Comparison of ENCODE assay signal across 8 cellular contexts in genomic region chr3:10224794-10225660, GRCh38. TPM values are rescaled to one million over a fixed set of nuclear protein-coding genes. Genes with fewer than 3 reads are reported as not detected.
A peak's percentile ranks its signal among the peaks of the same experiment; 100 is the strongest.
DNase-seq lines count a peak whose midpoint lies in the region; ATAC-seq and TF ChIP-seq lines count a peak whose summit lies in the region.

No MANE protein-coding gene starts in this region.

- in situ Hi-C loops in GM13977 (cut with MboI; ENCODE audit: low pct_unique_long_range_greater_than_20kb, low sequenced_read_pairs, unreplicated experiment) = no loop called here

- peaks cover 5 to 6% of the 10 kb centered on the region in 2 donors for H3K4me1 ChIP-seq in muscle layer of duodenum (ENCODE audit: control insufficient read depth in 1 of 2, insufficient read depth in 2 of 2, low read length in 2 of 2)

- H3K4me3 ChIP-seq in epithelial cell of proximal tubule (ENCODE audit: low read depth, low read length) (no peak overlapping the region), muscle layer of duodenum (ENCODE audit: low read depth in 1 of 2, low read length in 2 of 2) (no peak overlapping the region)

- no peaks in the 10 kb centered on the region for H3K27me3 ChIP-seq in muscle layer of duodenum (ENCODE audit: low read depth, low read length)

- DNase-seq in GM13977 (ENCODE audit: low spot score) = peak; percentile 75
- DNase-seq in NOMO-1 treated with dmso at 0.1 percent for 144 hours (lab: John Stamatoyannopoulos, UW; ENCODE audit: unreplicated experiment) = peak; percentile 57
- DNase-seq in activated T-cell treated with anti-CD3 and anti-CD28 coated beads for 1 hour (ENCODE audit: low read depth) = peak; percentile 44
- peak; percentile 61 for DNase-seq in epithelial cell of proximal tubule (ENCODE audit: low read depth)
- peak; percentile 56 to 67 for DNase-seq in stimulated activated naive CD8-positive, alpha-beta T cell treated with anti-CD3 and anti-CD28 coated beads, Interleukin-15, amount 100 ng/mL, for 72 hours

- TF ChIP-seq CTCF in 22Rv1 (IDR thresholded peaks at IDR 0.05) (peak; percentile 88), GM13977 (IDR thresholded peaks at IDR 0.05; ENCODE audit: extremely low read depth, insufficient read depth, missing control alignments) (peak; percentile 87), epithelial cell of proximal tubule (conservative IDR thresholded peaks at IDR 0.05; ENCODE audit: low read depth, low read length) (peak; percentile 89)

- H3K9me3 ChIP-seq in muscle layer of duodenum (ENCODE audit: control insufficient read depth in 1 of 2, low read length in 2 of 2) = no peaks in the 10 kb centered on the region

- H3K27ac ChIP-seq in 22Rv1 (no peak overlapping the region), muscle layer of duodenum (ENCODE audit: low read length) (peak overlapping the region; percentile 7)

- H3K36me3 ChIP-seq in muscle layer of duodenum (ENCODE audit: control insufficient read depth in 1 of 2, insufficient read depth in 2 of 2, low read length in 2 of 2) = peaks cover 0 to 5% of the 10 kb centered on the region in 2 donors

- no peaks in the 10 kb centered on the region for H3K27me3 Mint-ChIP-seq in stimulated activated naive CD8-positive, alpha-beta T cell treated with anti-CD3 and anti-CD28 coated beads, Interleukin-15, amount 100 ng/mL, for 72 hours

- H3K4me3 Mint-ChIP-seq in stimulated activated naive CD8-positive, alpha-beta T cell treated with anti-CD3 and anti-CD28 coated beads, Interleukin-15, amount 100 ng/mL, for 72 hours = peak overlapping the region; percentile 52 to 74

- peak overlapping the region; percentile 77 to 93 for H3K27ac Mint-ChIP-seq in stimulated activated naive CD8-positive, alpha-beta T cell treated with anti-CD3 and anti-CD28 coated beads, Interleukin-15, amount 100 ng/mL, for 72 hours

- no peaks in the 10 kb centered on the region for H3K9me3 Mint-ChIP-seq in stimulated activated naive CD8-positive, alpha-beta T cell treated with anti-CD3 and anti-CD28 coated beads, Interleukin-15, amount 100 ng/mL, for 72 hours

- H3K4me1 Mint-ChIP-seq in stimulated activated naive CD8-positive, alpha-beta T cell treated with anti-CD3 and anti-CD28 coated beads, Interleukin-15, amount 100 ng/mL, for 72 hours = peaks cover 79% of the 10 kb centered on the region

- peak; percentile 37 for ATAC-seq in HG03457 (IDR thresholded peaks at IDR 0.05; ENCODE audit: unreplicated experiment)
- ATAC-seq in stimulated activated naive CD8-positive, alpha-beta T cell treated with anti-CD3 and anti-CD28 coated beads, Interleukin-15, amount 100 ng/mL, for 72 hours = peak; percentile 70

RNA-seq across cellular contexts. Expression of gene TATDN2, which starts 23.2 kb away (rescaled TPM):
- total RNA-seq in epithelial cell of proximal tubule = 14.0 and 14.6 TPM in 2 replicates
